9 cellular contexts compared by ENCODE assay signal in the genomic region with DNA sequence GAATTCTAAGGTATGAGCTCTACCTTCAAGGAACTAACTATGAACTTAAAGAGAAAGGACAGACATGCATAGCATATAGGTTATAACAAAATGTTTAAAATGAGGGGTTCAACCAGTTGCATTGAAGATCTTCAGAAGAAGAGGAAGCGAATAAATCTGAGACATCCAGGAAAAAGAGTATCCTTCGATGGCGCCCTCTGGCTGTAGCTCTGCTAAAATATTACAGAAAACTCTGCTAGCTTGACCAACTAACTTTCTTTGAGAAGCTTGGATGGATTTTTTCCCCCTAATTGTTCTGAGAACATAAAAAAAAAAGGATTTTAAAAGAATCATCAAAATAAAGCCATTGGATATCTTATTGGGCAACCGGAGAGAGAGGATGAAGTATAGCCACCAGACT.
A peak's percentile ranks its signal among the peaks of the same experiment; 100 is the strongest.
DNase-seq lines count a peak whose midpoint lies in the region; ATAC-seq and TF ChIP-seq lines count a peak whose summit lies in the region.
"Had no signal": no experiment of that assay in that cellular context is flagged by ENCODE, and none has a peak within 500 bp of the region (broad histone marks: within the 10 kb centered on the region; RNA-seq: fewer than 3 reads in every experiment).

No MANE protein-coding gene starts in this region.

- H3K36me3 ChIP-seq in Caco-2 (ENCODE audit: control insufficient read depth, insufficient read depth, low read length) (no peaks in the 10 kb centered on the region), KMS-11 (ENCODE audit: insufficient read depth) (no peaks in the 10 kb centered on the region), mesendoderm (ENCODE audit: control insufficient read depth, insufficient read depth, low read length) (no peaks in the 10 kb centered on the region)
- H3K36me3 ChIP-seq: SJSA1 had no signal

- H4K8ac ChIP-seq in mesendoderm (ENCODE audit: low read depth, low read length), result no peak overlapping the region

- POLR2A ChIA-PET in Caco-2 (lab: Charles Lee), result no interaction called here

- in situ Hi-C loops in astrocyte of the spinal cord (cut with HindIII; ENCODE audit: low sequenced_read_pairs), result no loop called here

- H3K18ac ChIP-seq in mesendoderm (ENCODE audit: low read length), result no peak overlapping the region

- TF ChIP-seq CTCF in Caco-2 (IDR thresholded peaks at IDR 0.05; ENCODE audit: insufficient read depth in 1 of 2, low read depth in 1 of 2, low read length in 1 of 2, severe bottlenecking in 1 of 2, unreplicated experiment in 1 of 2) (peak; percentile 40 to 45), KMS-11 (conservative IDR thresholded peaks at IDR 0.05; ENCODE audit: low read depth, low read length) (peak; percentile 75), astrocyte of the spinal cord (IDR thresholded peaks at IDR 0.05; ENCODE audit: low read depth, low read length) (peak; percentile 41)

- no peak overlapping the region for H2BK15ac ChIP-seq in mesendoderm (replicated peaks; ENCODE audit: low read depth)

- CTCF ChIA-PET in Caco-2 (lab: Charles Lee), result no interaction called here

- H3K4me1 ChIP-seq in Caco-2 (no peaks in the 10 kb centered on the region), KMS-11 (ENCODE audit: low read depth, poor library complexity, severe bottlenecking) (peaks cover 9% of the 10 kb centered on the region), mesendoderm (ENCODE audit: control insufficient read depth, low read depth, low read length) (no peaks in the 10 kb centered on the region)
- H3K4me1 ChIP-seq: SJSA1 had no signal

- H3K79me2 ChIP-seq in KMS-11 (ENCODE audit: insufficient read depth, low read depth) (no peaks in the 10 kb centered on the region), mesendoderm (ENCODE audit: control insufficient read depth, insufficient read depth, low read length) (no peaks in the 10 kb centered on the region)

- H3K36me3 Mint-ChIP-seq in Caco-2 (ENCODE audit: insufficient read depth, unreplicated experiment), result no peaks in the 10 kb centered on the region
- H3K36me3 Mint-ChIP-seq in activated naive CD8-positive, alpha-beta T cell treated with anti-CD3 and anti-CD28 coated beads, Interleukin-2, amount 50 U/mL, for 24 hours (ENCODE audit: low read depth), result no peaks in the 10 kb centered on the region

- no peak overlapping the region for H2AK5ac ChIP-seq in mesendoderm (ENCODE audit: low read length)

- WGBS in mesendoderm (ENCODE audit: extremely low coverage, insufficient coverage, low lambda C conversion rate), result no CpG with 5 or more reads among the region's 4 CpGs

- DNase-seq in Caco-2 (peak in 1 of 2 experiments; percentile 24), astrocyte of the spinal cord (ENCODE audit: low read depth, low spot score) (peak; percentile 46), mesendoderm (peak; percentile 30), foreskin melanocyte (no peak), NCI-H2029 treated with DMSO at 0.1 percent for 48 hours (lab: John Stamatoyannopoulos, UW) (no peak)
- DNase-seq in activated naive CD8-positive, alpha-beta T cell treated with anti-CD3 and anti-CD28 coated beads, Interleukin-2, amount 50 U/mL, for 24 hours, result no peak

- H3K9ac ChIP-seq in KMS-11, result no peak overlapping the region
- H3K9ac ChIP-seq in mesendoderm (ENCODE audit: low read length), result no peak overlapping the region

- no peaks in the 10 kb centered on the region for H3K79me1 ChIP-seq in mesendoderm (ENCODE audit: low read length)

- peak overlapping the region; percentile 28; the same call in 1 of the 2 replicates for H3K27ac ChIP-seq in KMS-11
- no peak overlapping the region for H3K27ac ChIP-seq in mesendoderm (ENCODE audit: low read depth, low read length)
- H3K27ac ChIP-seq: SJSA1 had no signal

- H2BK120ac ChIP-seq in mesendoderm (ENCODE audit: low read depth, low read length), result no peak overlapping the region

- no peak overlapping the region for H4K5ac ChIP-seq in mesendoderm (ENCODE audit: low read length)

- no peak overlapping the region for H3K4me3 ChIP-seq in Caco-2 (ENCODE audit: low read depth, low read length)
- no peak overlapping the region for H3K4me3 ChIP-seq in KMS-11 (IDR thresholded peaks at IDR 0.05; ENCODE audit: insufficient read depth, low read depth, low read length)
- no peak overlapping the region for H3K4me3 ChIP-seq in astrocyte of the spinal cord (ENCODE audit: low read depth, low read length)
- H3K4me3 ChIP-seq in mesendoderm (ENCODE audit: low read length), result no peak overlapping the region
- H3K4me3 ChIP-seq: SJSA1 had no signal

- no peaks in the 10 kb centered on the region for H3K27me3 ChIP-seq in Caco-2 (replicated peaks; ENCODE audit: control insufficient read depth, insufficient read depth, low read length)
- H3K27me3 ChIP-seq in KMS-11 (ENCODE audit: insufficient read depth, low read depth), result no peaks in the 10 kb centered on the region
- no peaks in the 10 kb centered on the region for H3K27me3 ChIP-seq in mesendoderm (ENCODE audit: insufficient read depth, low read length, poor library complexity)
- H3K27me3 ChIP-seq: SJSA1 had no signal

- no peak overlapping the region for H2BK5ac ChIP-seq in mesendoderm (ENCODE audit: low read length)

- no peak overlapping the region for H3K27ac Mint-ChIP-seq in Caco-2 (ENCODE audit: unreplicated experiment)
- H3K27ac Mint-ChIP-seq in activated naive CD8-positive, alpha-beta T cell treated with anti-CD3 and anti-CD28 coated beads, Interleukin-2, amount 50 U/mL, for 24 hours, result no peak overlapping the region

- H3K56ac ChIP-seq in mesendoderm (ENCODE audit: low read length), result no peak overlapping the region

- no peak overlapping the region for H3K23ac ChIP-seq in mesendoderm (ENCODE audit: low read length)

- ATAC-seq in activated naive CD8-positive, alpha-beta T cell treated with anti-CD3 and anti-CD28 coated beads, Interleukin-2, amount 50 U/mL, for 24 hours, result no peak
- no peak for ATAC-seq in HG03378 (IDR thresholded peaks at IDR 0.05; ENCODE audit: unreplicated experiment)

- no peaks in the 10 kb centered on the region for H4K20me1 ChIP-seq in KMS-11 (ENCODE audit: insufficient read depth)

- no TSS peak for BruUV-seq in Caco-2 (replicated peaks; lab: Mats Ljungman, UMichigan)

- intact Hi-C loops in Caco-2 (cut with micrococcal nuclease; ENCODE audit: unreplicated experiment), result loop anchor here (1.0 to 10.0 kb wide), 3 partner anchors 166 to 343 kb away; no protein-coding TSS in a partner anchor

- no peaks in the 10 kb centered on the region; the same call in 1 of the 2 replicates for H3K9me3 ChIP-seq in Caco-2

- H3K9me3 Mint-ChIP-seq in Caco-2 (ENCODE audit: unreplicated experiment), result no peaks in the 10 kb centered on the region
- H3K9me3 Mint-ChIP-seq in activated naive CD8-positive, alpha-beta T cell treated with anti-CD3 and anti-CD28 coated beads, Interleukin-2, amount 50 U/mL, for 24 hours, result peaks cover 9% of the 10 kb centered on the region

- no peak overlapping the region for H2AFZ ChIP-seq in KMS-11 (ENCODE audit: low read depth)

- H3K27me3 Mint-ChIP-seq in Caco-2 (ENCODE audit: insufficient read depth, unreplicated experiment), result no peaks in the 10 kb centered on the region
- no peaks in the 10 kb centered on the region for H3K27me3 Mint-ChIP-seq in activated naive CD8-positive, alpha-beta T cell treated with anti-CD3 and anti-CD28 coated beads, Interleukin-2, amount 50 U/mL, for 24 hours

- H3K4me1 Mint-ChIP-seq in Caco-2 (ENCODE audit: low read depth, unreplicated experiment), result no peaks in the 10 kb centered on the region
- H3K4me1 Mint-ChIP-seq in activated naive CD8-positive, alpha-beta T cell treated with anti-CD3 and anti-CD28 coated beads, Interleukin-2, amount 50 U/mL, for 24 hours, result no peaks in the 10 kb centered on the region

- H3K4me3 Mint-ChIP-seq in Caco-2 (ENCODE audit: unreplicated experiment), result no peak overlapping the region
- no peak overlapping the region for H3K4me3 Mint-ChIP-seq in activated naive CD8-positive, alpha-beta T cell treated with anti-CD3 and anti-CD28 coated beads, Interleukin-2, amount 50 U/mL, for 24 hours

- H3K4ac ChIP-seq in mesendoderm (ENCODE audit: low read depth, low read length), result no peak overlapping the region

- H3K4me2 ChIP-seq in KMS-11 (peak overlapping the region; percentile 6; the same call in 1 of the 2 replicates), mesendoderm (ENCODE audit: low read length) (no peak overlapping the region)

Comparison
In these comparisons a context has a peak if more than half of its experiments do, and no peak if none do; other contexts are left out.
1. DNase-seq: peak in astrocyte of the spinal cord (single experiment) and mesendoderm (single experiment); none in foreskin melanocyte (single experiment), NCI-H2029 treated with DMSO at 0.1 percent for 48 hours (single experiment) and activated naive CD8-positive, alpha-beta T cell treated with anti-CD3 and anti-CD28 coated beads, Interleukin-2, amount 50 U/mL, for 24 hours (single experiment).
2. Peak in every context shown above with its lines, with median percentiles within 50 percentile points of each other: CTCF ChIP-seq.